In the genomic region with DNA sequence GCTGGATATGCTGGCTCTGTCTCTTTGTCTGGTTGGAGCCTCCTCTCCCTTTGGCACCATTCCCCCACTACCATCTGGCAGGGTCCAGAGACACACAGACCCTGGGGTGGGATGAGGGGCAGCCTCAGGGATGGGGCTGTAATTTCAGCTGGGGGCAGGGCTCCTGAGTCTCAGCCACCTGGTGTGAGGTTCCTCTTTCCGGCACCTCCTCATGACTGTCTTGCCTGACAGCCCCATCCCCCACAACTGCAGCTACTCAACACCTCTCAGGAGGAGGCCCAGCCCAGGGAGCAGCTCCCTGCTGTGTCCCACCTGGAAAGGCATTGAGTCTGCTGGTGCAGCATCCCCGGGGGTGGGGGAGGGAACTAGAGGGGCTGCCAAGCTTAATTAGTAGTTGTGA, we compare ENCODE assay signal across 7 cellular contexts. TPM values are rescaled to one million over a fixed set of nuclear protein-coding genes. Genes with fewer than 3 reads are reported as not detected.
DNase-seq lines count a peak whose midpoint lies in the region; ATAC-seq lines count a peak whose summit lies in the region.

No MANE protein-coding gene starts in this region.

- ATAC-seq in GM18909 (IDR thresholded peaks at IDR 0.05; ENCODE audit: poor library complexity, unreplicated experiment): peak; percentile 86
- ATAC-seq in HG02642 (IDR thresholded peaks at IDR 0.05; ENCODE audit: poor library complexity, unreplicated experiment): peak; percentile 72

- H3K9me3 ChIP-seq in mesenchymal stem cell (ENCODE audit: control insufficient read depth, low read length): no peaks in the 10 kb centered on the region

- peaks cover 44% of the 10 kb centered on the region for H3K4me1 ChIP-seq in mesenchymal stem cell (ENCODE audit: control insufficient read depth, insufficient read depth, low read depth, low read length)

- H3K18ac ChIP-seq in mesenchymal stem cell (ENCODE audit: low read depth in 1 of 2, low read length in 2 of 2): no peak overlapping the region

- H3K9ac ChIP-seq in mesenchymal stem cell (ENCODE audit: low read length): no peak overlapping the region

- peak overlapping the region; percentile 16 for H2AK5ac ChIP-seq in mesenchymal stem cell (ENCODE audit: low read length, severe bottlenecking)

- peak overlapping the region; percentile 18 for H3K27ac ChIP-seq in mesenchymal stem cell (ENCODE audit: low read length, poor library complexity, severe bottlenecking)

- H3K23ac ChIP-seq in mesenchymal stem cell (ENCODE audit: low read length in 2 of 2): no peak overlapping the region

- H3K4ac ChIP-seq in mesenchymal stem cell (ENCODE audit: low read depth in 1 of 2, low read length in 2 of 2): no peak overlapping the region

- WGBS in mesenchymal stem cell: no CpG with 5 or more reads among the region's 2 CpGs

- H3K36me3 ChIP-seq in mesenchymal stem cell (ENCODE audit: control insufficient read depth in 1 of 2, insufficient read depth in 2 of 2, low read depth in 1 of 2, low read length in 2 of 2): no peaks in the 10 kb centered on the region

- H2BK15ac ChIP-seq in mesenchymal stem cell (ENCODE audit: low read depth, poor library complexity, severe bottlenecking): no peak overlapping the region

- H2AFZ ChIP-seq in mesenchymal stem cell (ENCODE audit: low read depth, low read length): no peak overlapping the region

- H2BK5ac ChIP-seq in mesenchymal stem cell (ENCODE audit: low read depth, low read length, poor library complexity, severe bottlenecking): peak overlapping the region; percentile 44

- peak; percentile 84 for DNase-seq in NCI-H146 (lab: John Stamatoyannopoulos, UW)
- no peak for DNase-seq in mesenchymal stem cell
- no peak for DNase-seq in D341Med (ENCODE audit: low spot score)
- DNase-seq in GM03348 (ENCODE audit: low spot score): no peak
- DNase-seq in T1000 (lab: John Stamatoyannopoulos, UW): no peak

- H3K27me3 ChIP-seq in mesenchymal stem cell (ENCODE audit: control insufficient read depth in 1 of 2, insufficient read depth in 1 of 2, low read length in 2 of 2): no peaks in the 10 kb centered on the region

- no peak overlapping the region for H2BK120ac ChIP-seq in mesenchymal stem cell (ENCODE audit: low read depth, low read length)

- no peak overlapping the region for H4K8ac ChIP-seq in mesenchymal stem cell (ENCODE audit: low read length)

- no peak overlapping the region for H2BK12ac ChIP-seq in mesenchymal stem cell (ENCODE audit: low read length in 2 of 2)

- peaks cover 1% of the 10 kb centered on the region for H3K79me1 ChIP-seq in mesenchymal stem cell (replicated peaks; ENCODE audit: low read length, poor library complexity, severe bottlenecking)

- no peak overlapping the region for H3K4me2 ChIP-seq in mesenchymal stem cell (ENCODE audit: low read length, poor library complexity, severe bottlenecking)

- H4K91ac ChIP-seq in mesenchymal stem cell (ENCODE audit: low read length): no peak overlapping the region

- no peak overlapping the region for H3K4me3 ChIP-seq in mesenchymal stem cell (ENCODE audit: insufficient read depth in 1 of 2, low read depth in 1 of 2, low read length in 2 of 2)

- no peak overlapping the region for H3K14ac ChIP-seq in mesenchymal stem cell (ENCODE audit: low read length in 2 of 2)

RNA-seq across cellular contexts. Expression of gene RPS14, which starts 11.7 kb away (rescaled TPM):
- polyA plus RNA-seq in mesenchymal stem cell (2013, experiment 1 of 2): 3,588 TPM
- 3,623 TPM for polyA plus RNA-seq in mesenchymal stem cell (2013, experiment 2 of 2)

RNA-seq across cellular contexts. Expression of gene NDST1, which starts 46.7 kb away (rescaled TPM):
- 64.3 TPM for polyA plus RNA-seq in mesenchymal stem cell (2013, experiment 1 of 2)
- polyA plus RNA-seq in mesenchymal stem cell (2013, experiment 2 of 2): 64.6 TPM

RNA-seq across cellular contexts. Expression of gene CD74, which starts 48.5 kb away (rescaled TPM):
- 0.43 TPM for polyA plus RNA-seq in mesenchymal stem cell (2013, experiment 1 of 2)
- 0.36 TPM for polyA plus RNA-seq in mesenchymal stem cell (2013, experiment 2 of 2)
